In the genomic region with DNA sequence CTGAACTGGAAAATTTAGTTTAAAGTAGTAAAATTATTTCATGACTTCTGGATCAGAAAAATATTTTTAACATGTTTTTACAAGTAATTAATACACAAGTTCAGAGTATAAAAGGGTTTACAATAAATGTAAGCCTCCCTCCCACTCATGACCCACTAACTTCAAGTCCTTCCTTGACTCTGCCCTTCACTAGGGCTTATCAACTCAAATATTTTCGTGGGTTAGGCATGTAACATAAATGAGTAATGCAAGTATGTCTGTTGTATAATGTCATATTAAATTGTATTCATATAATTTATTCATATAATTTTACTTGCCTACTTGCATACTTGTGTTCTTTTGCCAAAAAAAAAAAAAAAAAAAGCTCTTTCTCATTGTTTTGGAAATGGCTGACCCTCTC, we compare ENCODE assay signal across 22 cellular contexts. TPM values are rescaled to one million over a fixed set of nuclear protein-coding genes. Genes with fewer than 3 reads are reported as not detected.
DNase-seq lines count a peak whose midpoint lies in the region; ATAC-seq and TF ChIP-seq lines count a peak whose summit lies in the region.
"Had no signal": no experiment of that assay in that cellular context is flagged by ENCODE, and none has a peak within 500 bp of the region (broad histone marks: within the 10 kb centered on the region; RNA-seq: fewer than 3 reads in every experiment).

No MANE protein-coding gene starts in this region.

- H3K4me2 ChIP-seq in SK-N-SH: no peak overlapping the region
- H3K4me2 ChIP-seq: GM23338 had no signal

- no peak overlapping the region for H3K4me3 ChIP-seq in SK-N-SH (ENCODE audit: low read depth in 2 of 2, low read length in 1 of 2)
- H3K4me3 ChIP-seq in esophagus squamous epithelium: no peak overlapping the region
- no peak overlapping the region for H3K4me3 ChIP-seq in CD8-positive, alpha-beta memory T cell (ENCODE audit: low read length)
- H3K4me3 ChIP-seq in right lobe of liver: no peak overlapping the region
- H3K4me3 ChIP-seq in CD8-positive, alpha-beta T cell (ENCODE audit: low read depth, low read length): no peak overlapping the region
- no peak overlapping the region for H3K4me3 ChIP-seq in aorta (ENCODE audit: low read length in 2 of 2)
- H3K4me3 ChIP-seq: GM23338, HAP-1 had no signal

- no peak overlapping the region for H3K27ac ChIP-seq in SK-N-SH (ENCODE audit: low read depth in 2 of 2, low read length in 1 of 2)
- peak overlapping the region in 3 of 4 donors; percentile 34 to 48 (median 45) for H3K27ac ChIP-seq in esophagus squamous epithelium
- H3K27ac ChIP-seq in CD8-positive, alpha-beta memory T cell (ENCODE audit: low read depth, low read length): no peak overlapping the region
- no peak overlapping the region for H3K27ac ChIP-seq in right lobe of liver
- no peak overlapping the region for H3K27ac ChIP-seq in CD8-positive, alpha-beta T cell (ENCODE audit: low read depth, low read length)
- H3K27ac ChIP-seq in aorta (ENCODE audit: low read depth in 1 of 2, low read length in 2 of 2): no peak overlapping the region
- H3K27ac ChIP-seq: 22Rv1, RWPE1 had no signal

- H3K36me3 Mint-ChIP-seq in CD8-positive, alpha-beta memory T cell: peaks cover 0 to 13% (median 2%) of the 10 kb centered on the region in 3 donors
- H3K36me3 Mint-ChIP-seq in CD8-positive, alpha-beta T cell: peaks cover 18% of the 10 kb centered on the region

- no peaks in the 10 kb centered on the region for H3K9me3 Mint-ChIP-seq in CD8-positive, alpha-beta memory T cell
- no peaks in the 10 kb centered on the region for H3K9me3 Mint-ChIP-seq in CD8-positive, alpha-beta T cell
- H3K9me3 Mint-ChIP-seq: GM23338 had no signal

- TF ChIP-seq EP300 in SK-N-SH (IDR thresholded peaks at IDR 0.05; ENCODE audit: borderline replicate concordance in 1 of 2, low read depth in 1 of 2, low read length in 1 of 2): no peak

- 5% methylated on average over 1 of the region's 1 CpG for whole genome bisulfite sequencing in SK-N-SH (ENCODE audit: low lambda C conversion rate)
- WGBS in esophagus squamous epithelium, 2 donors: 25% methylated on average over 1 of the region's 1 CpG
- WGBS in right lobe of liver (ENCODE audit: insufficient coverage, low coverage, low lambda C conversion rate, missing lambda C conversion rate): 37% methylated on average over 1 of the region's 1 CpG
- 41 to 52% methylated on average over 1 of the region's 1 CpG for WGBS in aorta, 2 donors

- peaks cover 31 to 35% (median 32%) of the 10 kb centered on the region in 3 donors for H3K4me1 Mint-ChIP-seq in CD8-positive, alpha-beta memory T cell
- peaks cover 32% of the 10 kb centered on the region for H3K4me1 Mint-ChIP-seq in CD8-positive, alpha-beta T cell (ENCODE audit: low read depth)

- H2AFZ ChIP-seq in SK-N-SH (ENCODE audit: low read depth): 0 out of 2 replicates have a peak overlapping the region, but pooled peaks have one; percentile 72

- H3K4me3 Mint-ChIP-seq in CD8-positive, alpha-beta memory T cell: peak overlapping the region in 1 of 7 donors; percentile 54
- H3K4me3 Mint-ChIP-seq in CD8-positive, alpha-beta T cell: no peak overlapping the region
- H3K4me3 Mint-ChIP-seq: GM23338 had no signal

- ATAC-seq in SK-N-SH treated with all-trans-retinoic acid at 6 μM for 48 hours (no peak), right lobe of liver (no peak), aorta (ENCODE audit: low FRiP score) (no peak)
- ATAC-seq in CD8-positive, alpha-beta T cell: no peak
- ATAC-seq: GM23338 had no signal

- H3K4me1 ChIP-seq in SK-N-SH (ENCODE audit: control insufficient read depth in 1 of 2, insufficient read depth in 2 of 2, low read depth in 1 of 2, low read length in 1 of 2) (peaks cover 4 to 10% of the 10 kb centered on the region in 2 experiments; a peak in 3 of 4 replicates), esophagus squamous epithelium (peaks cover 9 to 40% (median 14%) of the 10 kb centered on the region in 3 donors), right lobe of liver (peaks cover 0 to 8% (median 3%) of the 10 kb centered on the region in 4 donors), aorta (ENCODE audit: control insufficient read depth in 1 of 2, insufficient read depth in 2 of 2, low read length in 2 of 2) (peaks cover 0 to 1% of the 10 kb centered on the region in 2 donors)
- H3K4me1 ChIP-seq in CD8-positive, alpha-beta memory T cell (ENCODE audit: insufficient read depth, low read length): peaks cover 18% of the 10 kb centered on the region
- H3K4me1 ChIP-seq in CD8-positive, alpha-beta T cell (ENCODE audit: insufficient read depth, low read length): peaks cover 15% of the 10 kb centered on the region

- TF ChIP-seq CTCF in SK-N-SH (IDR thresholded peaks at IDR 0.05) (no peak), esophagus squamous epithelium (IDR thresholded peaks at IDR 0.05) (no peak), right lobe of liver (IDR thresholded peaks at IDR 0.05) (no peak)
- no peak for TF ChIP-seq CTCF in CD8-positive, alpha-beta T cell (IDR thresholded peaks at IDR 0.05)

- POLR2A ChIA-PET in SK-N-SH (lab: Yijun Ruan, JAX): no interaction called here
- POLR2A ChIA-PET in CD8-positive, alpha-beta memory T cell (lab: Charles Lee): no interaction called here
- POLR2A ChIA-PET in CD8-positive, alpha-beta T cell (lab: Charles Lee): no interaction called here

- no peaks in the 10 kb centered on the region for H3K9me3 ChIP-seq in SK-N-SH
- H3K9me3 ChIP-seq in esophagus squamous epithelium: no peaks in the 10 kb centered on the region
- no peaks in the 10 kb centered on the region for H3K9me3 ChIP-seq in CD8-positive, alpha-beta memory T cell (ENCODE audit: low read length)
- H3K9me3 ChIP-seq in right lobe of liver: no peaks in the 10 kb centered on the region
- H3K9me3 ChIP-seq in CD8-positive, alpha-beta T cell (ENCODE audit: low read length): no peaks in the 10 kb centered on the region
- H3K9me3 ChIP-seq in aorta (ENCODE audit: control insufficient read depth, low read length): no peaks in the 10 kb centered on the region
- H3K9me3 ChIP-seq: HAP-1 had no signal

- TF ChIP-seq RAD21 in SK-N-SH (IDR thresholded peaks at IDR 0.05; ENCODE audit: low read length): no peak

- CTCF ChIA-PET in SK-N-SH (lab: Yijun Ruan, JAX): interaction anchor here (1.2 kb wide), 1 partner anchor 17 kb away, joined by 3 read pairs; no protein-coding TSS in a partner anchor
- CTCF ChIA-PET in CD8-positive, alpha-beta memory T cell (lab: Charles Lee): no interaction called here
- CTCF ChIA-PET in CD8-positive, alpha-beta T cell (lab: Charles Lee): no interaction called here

- H3K9ac ChIP-seq in SK-N-SH: no peak overlapping the region

- no peaks in the 10 kb centered on the region for H3K36me3 ChIP-seq in SK-N-SH (replicated peaks in 1 of 2; ENCODE audit: control insufficient read depth in 1 of 2, insufficient read depth in 2 of 2, low read length in 1 of 2)
- H3K36me3 ChIP-seq in esophagus squamous epithelium: no peaks in the 10 kb centered on the region
- H3K36me3 ChIP-seq in CD8-positive, alpha-beta memory T cell (ENCODE audit: insufficient read depth, low read length): no peaks in the 10 kb centered on the region
- no peaks in the 10 kb centered on the region for H3K36me3 ChIP-seq in right lobe of liver
- no peaks in the 10 kb centered on the region for H3K36me3 ChIP-seq in CD8-positive, alpha-beta T cell (ENCODE audit: insufficient read depth, low read length)
- H3K36me3 ChIP-seq in aorta (ENCODE audit: control insufficient read depth in 1 of 2, insufficient read depth in 2 of 2, low read length in 1 of 2): no peaks in the 10 kb centered on the region
- H3K36me3 ChIP-seq: HAP-1 had no signal

- H3K79me2 ChIP-seq in SK-N-SH (ENCODE audit: insufficient read depth): peaks cover 15% of the 10 kb centered on the region

- no peak overlapping the region for H3K27ac Mint-ChIP-seq in CD8-positive, alpha-beta memory T cell
- H3K27ac Mint-ChIP-seq in CD8-positive, alpha-beta T cell: no peak overlapping the region
- H3K27ac Mint-ChIP-seq: GM23338 had no signal

- H3K9me2 ChIP-seq in SK-N-SH: no peaks in the 10 kb centered on the region

- TF ChIP-seq POLR2A in esophagus squamous epithelium (IDR thresholded peaks at IDR 0.05) (no peak), right lobe of liver (IDR thresholded peaks at IDR 0.05) (no peak)

- H4K20me1 ChIP-seq in SK-N-SH (ENCODE audit: insufficient read depth): no peaks in the 10 kb centered on the region

- DNase-seq in SK-N-SH (no peak), amniotic epithelial cell (ENCODE audit: low read depth) (peak; percentile 48), esophagus squamous epithelium (lab: John Stamatoyannopoulos, UW) (no peak), right lobe of liver (no peak), aorta (no peak)
- no peak for DNase-seq in CD8-positive, alpha-beta memory T cell
- DNase-seq in CD8-positive, alpha-beta T cell: no peak
- DNase-seq: C1 segment of cervical spinal cord, GDM1, KG1, MV-4-11, NCI-H1694, NCI-H2081, NCI-H2171, NCI-H524 treated with DMSO at 0.1 percent for 48 hours, SIG-M5 had no signal

- H3F3A ChIP-seq in SK-N-SH (replicated peaks; ENCODE audit: insufficient read depth): peaks cover 4% of the 10 kb centered on the region

- H3K27me3 ChIP-seq in SK-N-SH (ENCODE audit: insufficient read depth) (no peaks in the 10 kb centered on the region), esophagus squamous epithelium (no peaks in the 10 kb centered on the region), right lobe of liver (no peaks in the 10 kb centered on the region), aorta (ENCODE audit: control insufficient read depth in 1 of 2, insufficient read depth in 2 of 2, low read length in 1 of 2) (no peaks in the 10 kb centered on the region)
- H3K27me3 ChIP-seq in CD8-positive, alpha-beta memory T cell (ENCODE audit: insufficient read depth, low read length, poor library complexity, severe bottlenecking): no peaks in the 10 kb centered on the region
- H3K27me3 ChIP-seq in CD8-positive, alpha-beta T cell (ENCODE audit: insufficient read depth, low read length): no peaks in the 10 kb centered on the region

- H3K27me3 Mint-ChIP-seq in CD8-positive, alpha-beta memory T cell: peaks cover 0 to 2% of the 10 kb centered on the region in 2 donors
- no peaks in the 10 kb centered on the region for H3K27me3 Mint-ChIP-seq in CD8-positive, alpha-beta T cell (ENCODE audit: low read depth)

- intact Hi-C loops in esophagus squamous epithelium (cut with DNase I) (no loop called here), right lobe of liver (cut with DNase I) (no loop called here), aorta (cut with DNase I) (no loop called here)
- intact Hi-C loops in CD8-positive, alpha-beta T cell (cut with DNase I, micrococcal nuclease): loop anchor here in 1 of 2 experiments (5.0 kb wide), 1 partner anchor 548 kb away; a partner anchor contains a TSS

RNA-seq across cellular contexts. Expression of a gene that starts 3.4 kb away (rescaled TPM):
- polyA plus RNA-seq in SK-N-SH (2012; rRNA removed) (11.4 and 15.0 TPM in 2 replicates), aorta (10 to 100 TPM; 13.3 to 28.0 TPM)
- 18.6 and 24.7 TPM in 2 replicates for polyA plus RNA-seq in SK-N-SH (2012; cell fraction: cytosol; rRNA removed)
- polyA plus RNA-seq in SK-N-SH (2012; cell fraction: nucleus; rRNA removed): 9.4 and 20.3 TPM in 2 replicates
- total RNA-seq in esophagus squamous epithelium (10 to 100 TPM; 29.3 to 48.1 (median 44.6) TPM), right lobe of liver (10 to 100 TPM; 29.2 to 45.5 (median 31.6) TPM), aorta (10 to 100 TPM; 52.2 to 56.5 TPM)
- total RNA-seq in CD8-positive, alpha-beta memory T cell: 10 to 100 TPM; 86.1 to 93.7 TPM
- 25.4 TPM for polyA plus RNA-seq in CD8-positive, alpha-beta memory T cell
- 10 to 100 TPM; 64.0 to 69.9 TPM for total RNA-seq in CD8-positive, alpha-beta T cell

RNA-seq across cellular contexts. Expression of a gene that starts 34.9 kb away (rescaled TPM):
- polyA plus RNA-seq in SK-N-SH (2012; rRNA removed) (0.02 and 0.03 TPM in 2 replicates), aorta (not detected)
- 0.03 and 0.05 TPM in 2 replicates for polyA plus RNA-seq in SK-N-SH (2012; cell fraction: cytosol; rRNA removed)
- 0.11 and 0.29 TPM in 2 replicates for polyA plus RNA-seq in SK-N-SH (2012; cell fraction: nucleus; rRNA removed)
- total RNA-seq in esophagus squamous epithelium (10 to 100 TPM; 24.9 to 59.8 (median 40.5) TPM), right lobe of liver (1 to 10 TPM in 2 of 6 experiments, under 1 TPM in 4; 0.06 to 1.3 (median 0.61) TPM), aorta (under 1 TPM; 0.10 to 0.15 TPM)
- 1 to 10 TPM; 1.3 to 2.6 TPM for total RNA-seq in CD8-positive, alpha-beta memory T cell
- not detected for polyA plus RNA-seq in CD8-positive, alpha-beta memory T cell
- total RNA-seq in CD8-positive, alpha-beta T cell: 1 to 10 TPM; 1.8 to 2.3 TPM
- total RNA-seq: GM23338, HT1080 had no signal
- polyA plus RNA-seq: GM23338 had no signal

Comparison
In these comparisons a context has a peak if more than half of its experiments do, and no peak if none do; other contexts are left out.
1. H3K27ac ChIP-seq: peak in esophagus squamous epithelium (3 of 4); none in SK-N-SH (0 of 2), CD8-positive, alpha-beta memory T cell (single experiment), right lobe of liver (0 of 3), CD8-positive, alpha-beta T cell (single experiment) and aorta (0 of 2).
2. RNA of a gene that starts 34.9 kb away (total RNA-seq): 24.9 to 59.8 TPM in esophagus squamous epithelium; 1.3 to 2.6 TPM in CD8-positive, alpha-beta memory T cell, 1.8 to 2.3 TPM in CD8-positive, alpha-beta T cell, 0.06 to 1.3 TPM in right lobe of liver and 0.10 to 0.15 TPM in aorta; every median in the first group is over 4 times any median in the second.